Comparison of ENCODE assay signal across 17 cellular contexts in genomic region chr2:202642567-202642966, GRCh38. TPM values are rescaled to one million over a fixed set of nuclear protein-coding genes. Genes with fewer than 3 reads are reported as not detected.
DNase-seq lines count a peak whose midpoint lies in the region; ATAC-seq, FAIRE-seq and TF ChIP-seq lines count a peak whose summit lies in the region.
"Had no signal": no experiment of that assay in that cellular context is flagged by ENCODE, and none has a peak within 500 bp of the region (broad histone marks: within the 10 kb centered on the region; RNA-seq: fewer than 3 reads in every experiment).

No MANE protein-coding gene starts in this region.

- DNase-seq in HepG2 (ENCODE audit: low spot score) (no peak), right lobe of liver (no peak), lower lobe of right lung (no peak), HuH-7.5 (ENCODE audit: low spot score) (no peak), ACHN (no peak), NCI-H2107 treated with DMSO at 0.1 percent for 48 hours (lab: John Stamatoyannopoulos, UW; ENCODE audit: unreplicated experiment) (no peak)
- DNase-seq: activated CD4-positive, alpha-beta T cell treated with anti-CD3 and anti-CD28 coated beads, Interleukin-2, amount 50 U/mL, for 48 hours; activated effector memory CD4-positive, alpha-beta T cell treated with Interleukin-2 at 50 U/mL for 16 hours; NCI-H187; NCI-H510A; occipital lobe; stimulated activated CD4-positive, alpha-beta T cell treated with anti-CD3 and anti-CD28 coated beads, Interleukin-2, amount 100 ng/mL, for 48 hours; thyroid gland had no signal

- no peak overlapping the region for H3K9ac ChIP-seq in HepG2 (ENCODE audit: insufficient read depth, low read depth, low read length)
- no peak overlapping the region for H3K9ac ChIP-seq in SU-DHL-6 (ENCODE audit: low read length)

- H3K36me3 ChIP-seq in HepG2 (replicated peaks in 1 of 2; ENCODE audit: control insufficient read depth in 1 of 2, insufficient read depth in 2 of 2, low read length in 2 of 2) (no peaks in the 10 kb centered on the region; a peak in 1 of 5 replicates), right lobe of liver (no peaks in the 10 kb centered on the region), SU-DHL-6 (ENCODE audit: low read length) (no peaks in the 10 kb centered on the region), lower lobe of right lung (no peaks in the 10 kb centered on the region)
- H3K36me3 ChIP-seq: esophagus muscularis mucosa, thyroid gland had no signal

- peaks cover 29% of the 10 kb centered on the region for H3K4me1 ChIP-seq in HepG2 (ENCODE audit: insufficient read depth, low read length)
- peaks cover 0 to 3% (median under 1%) of the 10 kb centered on the region in 4 donors for H3K4me1 ChIP-seq in right lobe of liver
- H3K4me1 ChIP-seq in lower lobe of right lung, result peaks cover 33% of the 10 kb centered on the region
- H3K4me1 ChIP-seq: thyroid gland had no signal

- no peak for ATAC-seq in HepG2
- no peak for ATAC-seq in right lobe of liver
- no peak for ATAC-seq in lower lobe of right lung
- no peak for ATAC-seq in HG03439 (IDR thresholded peaks at IDR 0.05; ENCODE audit: unreplicated experiment)
- ATAC-seq: sciatic nerve had no signal

- 82% methylated on average over 2 of the region's 2 CpGs for WGBS in HepG2 (ENCODE audit: low lambda C conversion rate)
- WGBS in right lobe of liver (ENCODE audit: insufficient coverage, low coverage, low lambda C conversion rate, missing lambda C conversion rate), result 47% methylated on average over 2 of the region's 2 CpGs

- TF ChIP-seq CTCF in HepG2 (CRISPR knock-in tag; IDR thresholded peaks at IDR 0.05) (no peak), right lobe of liver (IDR thresholded peaks at IDR 0.05) (no peak), SU-DHL-6 (IDR thresholded peaks at IDR 0.05; ENCODE audit: insufficient read depth, low read length, poor library complexity, severe bottlenecking) (no peak), lower lobe of right lung (IDR thresholded peaks at IDR 0.05) (no peak)

- in situ Hi-C loops in HepG2 (cut with HindIII; ENCODE audit: extremely low pct_ligation_motif_present, low pct_unique_long_range_greater_than_20kb), result no loop called here
- in situ Hi-C loops in ACHN (cut with HindIII; ENCODE audit: low pct_ligation_motif_present, low pct_unique_long_range_greater_than_20kb, low sequenced_read_pairs), result no loop called here

- TF ChIP-seq EP300 in HepG2 (IDR thresholded peaks at IDR 0.05; ENCODE audit: low read depth in 2 of 2, low read length in 2 of 2) (no peak), HepG2 (CRISPR knock-in tag; IDR thresholded peaks at IDR 0.05; ENCODE audit: borderline replicate concordance) (no peak)

- no peaks in the 10 kb centered on the region for H3F3A ChIP-seq in SU-DHL-6 (ENCODE audit: insufficient read depth)

- intact Hi-C loops in HepG2 (cut with micrococcal nuclease; ENCODE audit: unreplicated experiment) (no loop called here), right lobe of liver (cut with DNase I) (no loop called here), lower lobe of right lung (cut with DNase I) (no loop called here)

- H2AFZ ChIP-seq in HepG2 (ENCODE audit: low read length) (no peak overlapping the region), SU-DHL-6 (ENCODE audit: low read depth, low read length, severe bottlenecking) (peak overlapping the region; percentile 32)

- CTCF ChIA-PET in HepG2 (lab: Yijun Ruan, JAX; ENCODE audit: low intra/inter-chr PET ratio, low total read pairs), result no interaction called here

- H3K4me3 ChIP-seq in HepG2 (replicated peaks in 1 of 3; ENCODE audit: insufficient read depth in 1 of 3, low read depth in 2 of 3, low read length in 3 of 3), result no peak overlapping the region
- no peak overlapping the region for H3K4me3 ChIP-seq in right lobe of liver
- no peak overlapping the region for H3K4me3 ChIP-seq in SU-DHL-6 (ENCODE audit: insufficient read depth, low read length, poor library complexity, severe bottlenecking)
- no peak overlapping the region for H3K4me3 ChIP-seq in lower lobe of right lung
- H3K4me3 ChIP-seq: esophagus muscularis mucosa, thyroid gland had no signal

- H3K4me2 ChIP-seq in HepG2 (ENCODE audit: low read depth, low read length) (no peak overlapping the region), SU-DHL-6 (ENCODE audit: low read depth, low read length, poor library complexity, severe bottlenecking) (peak overlapping the region; percentile 41)

- H3K9me3 ChIP-seq in HepG2 (ENCODE audit: low read length), result no peaks in the 10 kb centered on the region
- H3K9me3 ChIP-seq in right lobe of liver, result no peaks in the 10 kb centered on the region
- no peaks in the 10 kb centered on the region for H3K9me3 ChIP-seq in SU-DHL-6 (ENCODE audit: insufficient read depth, low read length)
- no peaks in the 10 kb centered on the region for H3K9me3 ChIP-seq in lower lobe of right lung
- H3K9me3 ChIP-seq: esophagus muscularis mucosa, thyroid gland had no signal

- H3K9me2 ChIP-seq in SU-DHL-6 (replicated peaks; ENCODE audit: insufficient read depth, low read length), result no peaks in the 10 kb centered on the region

- BruUV-seq in HepG2 (replicated peaks; lab: Mats Ljungman, UMichigan), result TSS peak; percentile 2

- FAIRE-seq in HepG2 (lab: Jason Lieb, UNC), result no peak

- POLR2A ChIA-PET in HepG2 (lab: Yijun Ruan, JAX), result no interaction called here

- H3K27me3 ChIP-seq in HepG2 (ENCODE audit: control insufficient read depth in 1 of 2, insufficient read depth in 2 of 2, low read length in 2 of 2) (no peaks in the 10 kb centered on the region), right lobe of liver (no peaks in the 10 kb centered on the region), SU-DHL-6 (ENCODE audit: low read length) (no peaks in the 10 kb centered on the region), lower lobe of right lung (ENCODE audit: low read depth) (no peaks in the 10 kb centered on the region)
- H3K27me3 ChIP-seq: esophagus muscularis mucosa, thyroid gland had no signal

- TF ChIP-seq RAD21 in HepG2 (CRISPR knock-in tag; IDR thresholded peaks at IDR 0.05), result no peak

- H3K27ac ChIP-seq in HepG2 (ENCODE audit: extremely low read length, insufficient read depth, low read length) (no peak overlapping the region), right lobe of liver (no peak overlapping the region), SU-DHL-6 (ENCODE audit: low read depth, low read length) (no peak overlapping the region), lower lobe of right lung (peak overlapping the region; percentile 54)
- H3K27ac ChIP-seq: esophagus muscularis mucosa, thyroid gland had no signal

- H3K79me2 ChIP-seq in HepG2 (ENCODE audit: insufficient read depth, low read length) (peaks cover 90% of the 10 kb centered on the region), SU-DHL-6 (ENCODE audit: insufficient read depth, low read length) (no peaks in the 10 kb centered on the region)

- TF ChIP-seq POLR2A in HepG2 (IDR thresholded peaks at IDR 0.05; ENCODE audit: insufficient read depth in 1 of 2, low read depth in 2 of 2, low read length in 2 of 2) (no peak), right lobe of liver (IDR thresholded peaks at IDR 0.05) (no peak)

- H4K20me1 ChIP-seq in HepG2 (ENCODE audit: insufficient read depth, low read length) (peaks cover 58% of the 10 kb centered on the region), SU-DHL-6 (ENCODE audit: low read depth, low read length) (no peaks in the 10 kb centered on the region)

TF ChIP-seq in HepG2, 621 proteins besides CTCF, POLR2A, EP300 and RAD21 (continues in another document):
- TF ChIP-seq HDAC1 (CRISPR knock-in tag; IDR thresholded peaks at IDR 0.05), result no peak
- no peak for TF ChIP-seq ISX (CRISPR knock-in tag; conservative IDR thresholded peaks at IDR 0.05)
- no peak for TF ChIP-seq ZNF549 (CRISPR knock-in tag; IDR thresholded peaks at IDR 0.05)
- TF ChIP-seq SIN3A (IDR thresholded peaks at IDR 0.05; ENCODE audit: borderline replicate concordance, low read depth, low read length), result no peak
- no peak for TF ChIP-seq ZNF740 (CRISPR knock-in tag; IDR thresholded peaks at IDR 0.05)
- TF ChIP-seq ZC3H4 (CRISPR knock-in tag; IDR thresholded peaks at IDR 0.05; ENCODE audit: borderline replicate concordance), result no peak
- TF ChIP-seq DNMT3B (CRISPR knock-in tag; conservative IDR thresholded peaks at IDR 0.05), result no peak
- no peak for TF ChIP-seq MTA1 (CRISPR knock-in tag; IDR thresholded peaks at IDR 0.05; ENCODE audit: borderline replicate concordance)
- TF ChIP-seq ZNF570 (CRISPR knock-in tag; IDR thresholded peaks at IDR 0.05; ENCODE audit: borderline replicate concordance), result no peak
- TF ChIP-seq KDM2A (CRISPR knock-in tag; IDR thresholded peaks at IDR 0.05; ENCODE audit: borderline replicate concordance, low read depth), result no peak

RNA-seq across cellular contexts. Expression of gene FAM117B, which starts 7.8 kb away (rescaled TPM):
- 11.0 and 16.6 TPM in 2 replicates for total RNA-seq in HepG2 (2016; rRNA removed; fragmentation: Illumina TruSeq; extraction: Trizol)
- 1.6 and 2.4 TPM in 2 replicates for total RNA-seq in HepG2 (2016; cell fraction: cytosol; rRNA removed; fragmentation: Illumina TruSeq; extraction: Trizol; ENCODE audit: low read depth)
- total RNA-seq in HepG2 (2016; cell fraction: insoluble cytoplasmic fraction; rRNA removed; fragmentation: Illumina TruSeq; extraction: Trizol), result 10.2 and 16.4 TPM in 2 replicates
- total RNA-seq in HepG2 (2016; cell fraction: membrane; rRNA removed; fragmentation: Illumina TruSeq; extraction: Trizol), result 6.3 and 7.3 TPM in 2 replicates
- total RNA-seq in HepG2 (2016; cell fraction: nucleus; rRNA removed; fragmentation: Illumina TruSeq; extraction: Trizol), result 11.0 and 12.8 TPM in 2 replicates
- polyA plus RNA-seq in HepG2 (2011; rRNA removed), result 5.4 and 5.8 TPM in 2 replicates
- 2.6 and 3.3 TPM in 2 replicates for polyA plus RNA-seq in HepG2 (2011; cell fraction: cytosol; rRNA removed)
- 4.4 and 5.0 TPM in 2 replicates for polyA plus RNA-seq in HepG2 (2011; cell fraction: nucleus; rRNA removed)
- 8.6 and 14.4 TPM in 2 replicates for polyA plus RNA-seq in HepG2 (2012)
- polyA plus RNA-seq in HepG2 (2016; cell fraction: cytosol; fragmentation: Illumina TruSeq; extraction: Trizol; ENCODE audit: low read depth), result 0.62 and 0.73 TPM in 2 replicates
- 15.0 and 16.0 TPM in 2 replicates for polyA plus RNA-seq in HepG2 (2016; cell fraction: insoluble cytoplasmic fraction; fragmentation: Illumina TruSeq; extraction: Trizol; ENCODE audit: low read depth)
- 2.6 and 2.9 TPM in 2 replicates for polyA plus RNA-seq in HepG2 (2016; cell fraction: membrane; fragmentation: Illumina TruSeq; extraction: Trizol; ENCODE audit: low read depth)
- polyA plus RNA-seq in HepG2 (2016; cell fraction: nucleus; fragmentation: Illumina TruSeq; extraction: Trizol; ENCODE audit: insufficient read depth, low read depth), result 8.1 and 8.7 TPM in 2 replicates
- 3.3 and 12.1 TPM in 2 replicates for polyA minus RNA-seq in HepG2 (2011; rRNA and poly(A)+ RNA removed; ENCODE audit: low replicate concordance)
- polyA minus RNA-seq in HepG2 (2011; cell fraction: cytosol; rRNA and poly(A)+ RNA removed), result 11.2 and 13.2 TPM in 2 replicates
- polyA minus RNA-seq in HepG2 (2011; cell fraction: nucleus; rRNA and poly(A)+ RNA removed), result 19.1 and 19.7 TPM in 2 replicates
- 1 to 10 TPM; 1.8 to 2.8 (median 2.3) TPM for total RNA-seq in right lobe of liver
- total RNA-seq in lower lobe of right lung, result 13.1 TPM
